8 cellular contexts compared by ENCODE assay signal in genomic region chr4:87092389-87093141, GRCh38.
A peak's percentile ranks its signal among the peaks of the same experiment; 100 is the strongest.
DNase-seq lines count a peak whose midpoint lies in the region; ATAC-seq and TF ChIP-seq lines count a peak whose summit lies in the region.

No MANE protein-coding gene starts in this region.

- DNase-seq in SIG-M5 treated with dmso at 0.1 percent for 504 hours (lab: John Stamatoyannopoulos, UW; ENCODE audit: unreplicated experiment) (peak; percentile 58), SIG-M5 (lab: John Stamatoyannopoulos, UW) (no peak), HL-60 (ENCODE audit: low read depth in 1 of 2, low spot score in 1 of 2) (peak; percentile 45 to 95), RKO (ENCODE audit: low spot score) (peak; percentile 37), esophagus muscularis mucosa (ENCODE audit: extremely low spot score) (no peak), omental fat pad (ENCODE audit: low spot score) (peak; percentile 71), NCI-H1436 (lab: John Stamatoyannopoulos, UW) (no peak)

- H3K27ac ChIP-seq in HL-60 (replicated peaks) (peak overlapping the region; percentile 47), esophagus muscularis mucosa (replicated peaks in 1 of 4) (peak overlapping the region; percentile 27 to 58 (median 48))

- TF ChIP-seq EP300 in esophagus muscularis mucosa (IDR thresholded peaks at IDR 0.05), result no peak

- ATAC-seq in omental fat pad (ENCODE audit: low FRiP score), result peak; percentile 96
- ATAC-seq in GM18867 (IDR thresholded peaks at IDR 0.05; ENCODE audit: unreplicated experiment), result no peak

- peaks cover 0 to 32% (median 13%) of the 10 kb centered on the region in 4 donors for H3K36me3 ChIP-seq in esophagus muscularis mucosa

- H3K27me3 ChIP-seq in HL-60 (ENCODE audit: insufficient read depth, poor library complexity, severe bottlenecking) (no peaks in the 10 kb centered on the region), esophagus muscularis mucosa (no peaks in the 10 kb centered on the region)

- H3K9me3 ChIP-seq in esophagus muscularis mucosa, result no peaks in the 10 kb centered on the region

- intact Hi-C loops in esophagus muscularis mucosa (cut with DNase I), result no loop called here

- WGBS in esophagus muscularis mucosa, result 35% methylated on average over 4 of the region's 4 CpGs

- peaks cover 26 to 58% (median 47%) of the 10 kb centered on the region in 4 donors for H3K4me1 ChIP-seq in esophagus muscularis mucosa

- no peak overlapping the region for H3K4me3 ChIP-seq in HL-60 (replicated peaks; ENCODE audit: insufficient read depth, low read length)
- no peak overlapping the region for H3K4me3 ChIP-seq in esophagus muscularis mucosa

- TF ChIP-seq POLR2A in esophagus muscularis mucosa (IDR thresholded peaks at IDR 0.05; ENCODE audit: low read depth), result no peak

- TF ChIP-seq CTCF in HL-60 (IDR thresholded peaks at IDR 0.05; ENCODE audit: insufficient read depth, low read length), result no peak
- TF ChIP-seq CTCF in esophagus muscularis mucosa (IDR thresholded peaks at IDR 0.05), result no peak
- no peak for TF ChIP-seq CTCF in omental fat pad (IDR thresholded peaks at IDR 0.05)

Comparison
In these comparisons a context has a peak if more than half of its experiments do, and no peak if none do; other contexts are left out.
1. DNase-seq: peak in SIG-M5 treated with dmso at 0.1 percent for 504 hours (single experiment), HL-60 (2 of 2), RKO (single experiment) and omental fat pad (single experiment); none in SIG-M5 (single experiment), esophagus muscularis mucosa (single experiment) and NCI-H1436 (single experiment).